Comparison of ENCODE assay signal across 11 cellular contexts in genomic region chr13:109782066-109782822, GRCh38. TPM values are rescaled to one million over a fixed set of nuclear protein-coding genes. Genes with fewer than 3 reads are reported as not detected.
DNase-seq lines count a peak whose midpoint lies in the region; ATAC-seq and TF ChIP-seq lines count a peak whose summit lies in the region.
"Had no signal": no experiment of that assay in that cellular context is flagged by ENCODE, and none has a peak within 500 bp of the region (broad histone marks: within the 10 kb centered on the region; RNA-seq: fewer than 3 reads in every experiment).

No MANE protein-coding gene starts in this region.

- H3K36me3 Mint-ChIP-seq in CD14-positive monocyte, result peaks cover 30 to 36% of the 10 kb centered on the region in 2 donors
- peaks cover 17% of the 10 kb centered on the region for H3K36me3 Mint-ChIP-seq in activated CD4-positive, alpha-beta memory T cell treated with anti-CD3 and anti-CD28 coated beads, Interleukin-2, amount 10 ng/mL, durations not matched to agents 7 days and 5 days (ENCODE audit: low read depth)

- in situ Hi-C loops in astrocyte of the cerebellum (cut with HindIII; ENCODE audit: low sequenced_read_pairs), result no loop called here

- peaks cover 0 to 51% of the 10 kb centered on the region in 2 experiments; a peak in 1 of 3 replicates for H3K36me3 ChIP-seq in HEK293 (ENCODE audit: control insufficient read depth in 2 of 2, insufficient read depth in 1 of 2, low read length in 2 of 2)
- peaks cover 20 to 38% (median 32%) of the 10 kb centered on the region in 4 donors for H3K36me3 ChIP-seq in stomach
- H3K36me3 ChIP-seq: SJCRH30 had no signal

- H3K27me3 ChIP-seq in right cardiac atrium (ENCODE audit: control insufficient read depth, insufficient read depth) (no peaks in the 10 kb centered on the region), stomach (peaks cover 0 to 3% (median under 1%) of the 10 kb centered on the region in 3 donors)
- H3K27me3 ChIP-seq: SJCRH30 had no signal

- peaks cover 21% of the 10 kb centered on the region for H3K4me1 ChIP-seq in HEK293 (ENCODE audit: control insufficient read depth, insufficient read depth, low read length)
- peaks cover 9% of the 10 kb centered on the region for H3K4me1 ChIP-seq in right cardiac atrium (ENCODE audit: control insufficient read depth, insufficient read depth, low read length)
- H3K4me1 ChIP-seq in stomach, result peaks cover 48 to 77% (median 67%) of the 10 kb centered on the region in 4 donors
- H3K4me1 ChIP-seq: SJCRH30 had no signal

- peaks cover 48% of the 10 kb centered on the region for H3K4me1 Mint-ChIP-seq in CD14-positive monocyte
- peaks cover 41% of the 10 kb centered on the region for H3K4me1 Mint-ChIP-seq in activated CD4-positive, alpha-beta memory T cell treated with anti-CD3 and anti-CD28 coated beads, Interleukin-2, amount 10 ng/mL, durations not matched to agents 7 days and 5 days

- no peak for TF ChIP-seq EP300 in stomach (IDR thresholded peaks at IDR 0.05)

- no peaks in the 10 kb centered on the region for H3K27me3 Mint-ChIP-seq in CD14-positive monocyte (ENCODE audit: low read depth in 3 of 3)
- no peaks in the 10 kb centered on the region for H3K27me3 Mint-ChIP-seq in activated CD4-positive, alpha-beta memory T cell treated with anti-CD3 and anti-CD28 coated beads, Interleukin-2, amount 10 ng/mL, durations not matched to agents 7 days and 5 days

- H3K9me3 Mint-ChIP-seq in CD14-positive monocyte, result peaks cover 0 to 7% (median 3%) of the 10 kb centered on the region in 7 donors
- no peaks in the 10 kb centered on the region for H3K9me3 Mint-ChIP-seq in activated CD4-positive, alpha-beta memory T cell treated with anti-CD3 and anti-CD28 coated beads, Interleukin-2, amount 10 ng/mL, durations not matched to agents 7 days and 5 days
- H3K9me3 Mint-ChIP-seq: neural crest cell had no signal

- no peak for DNase-seq in astrocyte of the cerebellum (ENCODE audit: low read depth)
- peak in 2 of 3 donors; percentile 56 to 68 for DNase-seq in right cardiac atrium
- no peak for DNase-seq in stomach
- no peak for DNase-seq in NCI-H226
- DNase-seq in CD14-positive monocyte (ENCODE audit: low spot score), result no peak
- DNase-seq in activated CD4-positive, alpha-beta memory T cell treated with anti-CD3 and anti-CD28 coated beads, Interleukin-2, amount 10 ng/mL, durations not matched to agents 7 days and 5 days, result no peak
- DNase-seq in GDM1 (lab: John Stamatoyannopoulos, UW), result no peak
- DNase-seq: activated CD8-positive, alpha-beta memory T cell treated with anti-CD3 and anti-CD28 coated beads for 24 hours; SJCRH30 had no signal

- peak overlapping the region in 1 of 2 donors; percentile 89 for H3K4me3 Mint-ChIP-seq in CD14-positive monocyte
- H3K4me3 Mint-ChIP-seq in activated CD4-positive, alpha-beta memory T cell treated with anti-CD3 and anti-CD28 coated beads, Interleukin-2, amount 10 ng/mL, durations not matched to agents 7 days and 5 days, result no peak overlapping the region

- CTCF ChIA-PET in HEK293 (lab: Yijun Ruan, JAX), result no interaction called here
- CTCF ChIA-PET in activated CD4-positive, alpha-beta memory T cell treated with anti-CD3 and anti-CD28 coated beads, Interleukin-2, amount 10 ng/mL, durations not matched to agents 7 days and 5 days (lab: Charles Lee), result no interaction called here

- no peak overlapping the region for H3K27ac Mint-ChIP-seq in CD14-positive monocyte
- H3K27ac Mint-ChIP-seq in activated CD4-positive, alpha-beta memory T cell treated with anti-CD3 and anti-CD28 coated beads, Interleukin-2, amount 10 ng/mL, durations not matched to agents 7 days and 5 days, result no peak overlapping the region

- no peak for ATAC-seq in right cardiac atrium

- TF ChIP-seq POLR2A in stomach (IDR thresholded peaks at IDR 0.05), result no peak

- H3K27ac ChIP-seq in HEK293 (ENCODE audit: extremely low read depth, low read depth, low read length) (no peak overlapping the region), right cardiac atrium (ENCODE audit: low read length) (no peak overlapping the region), stomach (peak overlapping the region in 4 of 5 donors; percentile 65 to 77 (median 76))
- H3K27ac ChIP-seq: SJCRH30 had no signal

- intact Hi-C loops in right cardiac atrium (cut with DNase I), result loop anchor here (10.0 kb wide), 4 partner anchors 167 to 817 kb away; no protein-coding TSS in a partner anchor
- intact Hi-C loops in stomach (cut with DNase I; ENCODE audit: low total_unique reads), result no loop called here
- intact Hi-C loops in CD14-positive monocyte (cut with micrococcal nuclease), result loop anchor here (5.0 to 10.0 kb wide), 4 partner anchors 60 to 617 kb away; no protein-coding TSS in a partner anchor

- TF ChIP-seq CTCF in HEK293 (tag by site-specific recombination; IDR thresholded peaks at IDR 0.05) (no peak), astrocyte of the cerebellum (IDR thresholded peaks at IDR 0.05; ENCODE audit: low read depth, low read length, missing control alignments) (no peak), stomach (IDR thresholded peaks at IDR 0.05) (no peak), CD14-positive monocyte (IDR thresholded peaks at IDR 0.05) (no peak)

- 97% methylated on average over 77 of the region's 77 CpGs for WGBS in right cardiac atrium
- 93 to 96% (median 95%) methylated on average over 30 to 77 of the region's 77 CpGs for WGBS in stomach, 5 donors

- H3K4me3 ChIP-seq in HEK293 (ENCODE audit: low read depth, low read length) (peak overlapping the region; percentile 66), astrocyte of the cerebellum (ENCODE audit: low read depth, low read length) (peak overlapping the region; percentile 58), right cardiac atrium (ENCODE audit: low read length) (peak overlapping the region; percentile 52), stomach (peak overlapping the region; percentile 77 to 84 (median 82))
- H3K4me3 ChIP-seq: SJCRH30 had no signal

- H3K9me3 ChIP-seq in HEK293 (ENCODE audit: control insufficient read depth, insufficient read depth, low read depth, low read length), result no peaks in the 10 kb centered on the region
- no peaks in the 10 kb centered on the region for H3K9me3 ChIP-seq in right cardiac atrium (ENCODE audit: control insufficient read depth, low read length)
- no peaks in the 10 kb centered on the region for H3K9me3 ChIP-seq in stomach
- H3K9me3 ChIP-seq: SJCRH30 had no signal

- POLR2A ChIA-PET in HEK293 (lab: Yijun Ruan, JAX), result no interaction called here
- POLR2A ChIA-PET in activated CD4-positive, alpha-beta memory T cell treated with anti-CD3 and anti-CD28 coated beads, Interleukin-2, amount 10 ng/mL, durations not matched to agents 7 days and 5 days (lab: Charles Lee), result no interaction called here

TF ChIP-seq in HEK293, 187 proteins besides CTCF, POLR2A, EP300 and RAD21:
- peak; percentile 52 for TF ChIP-seq ZFHX2 (tag by site-specific recombination; conservative IDR thresholded peaks at IDR 0.05)
- TF ChIP-seq ZNF266 (tag by site-specific recombination; IDR thresholded peaks at IDR 0.05; ENCODE audit: low read depth), result no peak
- no peak for TF ChIP-seq GLIS1 (tag by site-specific recombination; IDR thresholded peaks at IDR 0.05)
- TF ChIP-seq BCL6B (tag by site-specific recombination; IDR thresholded peaks at IDR 0.05), result no peak

RNA-seq across cellular contexts. Expression of gene IRS2, which starts 4.1 kb away (rescaled TPM):
- total RNA-seq in right cardiac atrium (10 to 100 TPM; 10.8 to 28.4 (median 14.6) TPM), stomach (10 to 100 TPM; 10.7 to 24.1 (median 18.7) TPM)
- polyA plus RNA-seq in right cardiac atrium (7.4 TPM), stomach (1 to 10 TPM; 2.7 to 3.7 (median 3.5) TPM), CD14-positive monocyte (1 to 10 TPM; 2.4 to 3.5 TPM)
- total RNA-seq in activated CD4-positive, alpha-beta memory T cell treated with anti-CD3 and anti-CD28 coated beads, Interleukin-2, amount 10 ng/mL, durations not matched to agents 7 days and 5 days, result 1 to 10 TPM; 7.9 to 8.1 TPM

Comparison
In these comparisons a context has a peak if more than half of its experiments do, and no peak if none do; other contexts are left out.
1. H3K27ac ChIP-seq: peak in stomach (4 of 5); none in HEK293 (single experiment) and right cardiac atrium (single experiment).
2. DNase-seq: peak in right cardiac atrium (2 of 3); none in astrocyte of the cerebellum (single experiment), stomach (single experiment), NCI-H226 (single experiment), CD14-positive monocyte (single experiment), activated CD4-positive, alpha-beta memory T cell treated with anti-CD3 and anti-CD28 coated beads, Interleukin-2, amount 10 ng/mL, durations not matched to agents 7 days and 5 days (single experiment) and GDM1 (single experiment).
3. Peak in every context shown above with its lines, with median percentiles within 50 percentile points of each other: H3K4me3 ChIP-seq.